28 cellular contexts compared by ENCODE assay signal in genomic region chr14:32009221-32009620, GRCh38.
"Had no signal": no experiment of that assay in that cellular context is flagged by ENCODE, and none has a peak within 500 bp of the region (broad histone marks: within the 10 kb centered on the region; RNA-seq: fewer than 3 reads in every experiment).

No MANE protein-coding gene starts in this region.

- H3K36me3 ChIP-seq: esophagus squamous epithelium, heart right ventricle, left lung, neutrophil, pancreas, right lobe of liver, tibial artery, upper lobe of left lung had no signal

- ATAC-seq: effector memory CD8-positive, alpha-beta T cell; heart right ventricle; left cardiac atrium; left lung; natural killer cell; pancreas; right lobe of liver; stimulated activated naive CD8-positive, alpha-beta T cell treated with anti-CD3 and anti-CD28 coated beads, Interleukin-15, Interleukin-2, amounts not matched to agents 100 U/mL and 50 U/mL, for 24 hours had no signal

- H3K27me3 ChIP-seq: esophagus squamous epithelium, heart right ventricle, left lung, neutrophil, pancreas, right lobe of liver, testis, tibial artery, upper lobe of left lung had no signal

- H3K9me3 ChIP-seq: esophagus squamous epithelium, heart right ventricle, left lung, neutrophil, pancreas, right lobe of liver, testis, tibial artery, upper lobe of left lung had no signal

- H3K4me3 ChIP-seq: coronary artery, esophagus squamous epithelium, heart right ventricle, left lung, pancreas, right lobe of liver, testis, tibial artery, upper lobe of left lung had no signal

- H3K27ac ChIP-seq: coronary artery, esophagus squamous epithelium, left lung, neutrophil, pancreas, right lobe of liver, testis, tibial artery, upper lobe of left lung had no signal

- H3K4me1 ChIP-seq: left lung, right lobe of liver had no signal

- DNase-seq: dermis blood vessel endothelial cell; effector memory CD8-positive, alpha-beta T cell; erythroblast; esophagus squamous epithelium; foreskin melanocyte; glutamatergic neuron; heart right ventricle; left cardiac atrium; left lung; mammary epithelial cell; mesendoderm; natural killer cell; pancreas; right lobe of liver; small intestine; stimulated activated CD4-positive, alpha-beta T cell treated with anti-CD3 and anti-CD28 coated beads, Interleukin-12 subunit alpha, Interleukin-12 subunit beta, amount 100 ng/mL, for 4 hours; stimulated activated CD4-positive, alpha-beta T cell treated with anti-CD3 and anti-CD28 coated beads, Interleukin-1b, Interleukin-23, amount 100 ng/mL, for 48 hours; stimulated activated CD4-positive, alpha-beta T cell treated with anti-CD3 and anti-CD28 coated beads, Interleukin-4, amount 100 ng/mL, for 1 hour; stimulated activated CD8-positive, alpha-beta memory T cell treated with anti-CD3 and anti-CD28 coated beads, Interleukin-4, amount 100 ng/mL, for 48 hours; stimulated activated naive CD8-positive, alpha-beta T cell treated with anti-CD3 and anti-CD28 coated beads, Interleukin-15, Interleukin-2, amounts not matched to agents 100 U/mL and 50 U/mL, for 24 hours; testis; tibial artery; upper lobe of left lung had no signal

- FAIRE-seq: endometrium, islet of Langerhans, pancreas, small intestine, urothelium cell line had no signal
